In genomic region chr12:52582971-52583456, GRCh38 we compare ENCODE assay signal across 1 cellular context.
TF ChIP-seq lines count a peak whose summit lies in the region.

No MANE protein-coding gene starts in this region.

TF ChIP-seq in K562, 482 proteins besides CTCF, POLR2A, EP300 and RAD21:
- TF ChIP-seq ZFP36 (IDR thresholded peaks at IDR 0.05; ENCODE audit: low read depth, low read length, partially characterized antibody) = peak; percentile 32
- TF ChIP-seq DEAF1 (CRISPR knock-in tag; IDR thresholded peaks at IDR 0.05) = peak; percentile 89
- no peak for TF ChIP-seq REST (CRISPR knock-in tag; IDR thresholded peaks at IDR 0.05; ENCODE audit: low read depth)
- no peak for TF ChIP-seq KAT2B (IDR thresholded peaks at IDR 0.05; ENCODE audit: low read depth, low read length)
- TF ChIP-seq ELK1 (CRISPR knock-in tag; IDR thresholded peaks at IDR 0.05) = no peak
- TF ChIP-seq JUND (IDR thresholded peaks at IDR 0.05; ENCODE audit: borderline replicate concordance, low read depth, low read length) = 0 out of 2 replicates have a peak, but pooled peaks have one; percentile 8
- no peak for TF ChIP-seq JUND (tag; IDR thresholded peaks at IDR 0.05; ENCODE audit: borderline replicate concordance, low read depth, low read length)
- no peak for TF ChIP-seq SLC30A9 (CRISPR knock-in tag; IDR thresholded peaks at IDR 0.05)
- no peak for TF ChIP-seq C11orf30 (IDR thresholded peaks at IDR 0.05; ENCODE audit: low read depth)
- no peak for TF ChIP-seq MCM5 (IDR thresholded peaks at IDR 0.05; ENCODE audit: low read depth)
- TF ChIP-seq ZNF449 (CRISPR knock-in tag; IDR thresholded peaks at IDR 0.05) = no peak
- TF ChIP-seq GATAD2A (IDR thresholded peaks at IDR 0.05) = no peak
- peak; percentile 97 for TF ChIP-seq SMC3 (conservative IDR thresholded peaks at IDR 0.05; ENCODE audit: insufficient read depth, low read depth, low read length)
- TF ChIP-seq ARID2 (IDR thresholded peaks at IDR 0.05) = peak; percentile 88
- TF ChIP-seq JUN (IDR thresholded peaks at IDR 0.05; ENCODE audit: borderline replicate concordance, low read depth, low read length) = 0 out of 2 replicates have a peak, but pooled peaks have one; percentile 35
- TF ChIP-seq JUN (CRISPR knock-in tag; IDR thresholded peaks at IDR 0.05; ENCODE audit: borderline replicate concordance) = no peak
- TF ChIP-seq CC2D1A (IDR thresholded peaks at IDR 0.05) = peak; percentile 50; the same call in 1 of the 2 replicates
- peak; percentile 97 for TF ChIP-seq STAG1 (CRISPR knock-in tag; IDR thresholded peaks at IDR 0.05; ENCODE audit: borderline replicate concordance)
